In genomic region chr12:122752464-122753212, GRCh38 we compare ENCODE assay signal across 1 cellular context.
TF ChIP-seq lines count a peak whose summit lies in the region.

A gene with protein sequence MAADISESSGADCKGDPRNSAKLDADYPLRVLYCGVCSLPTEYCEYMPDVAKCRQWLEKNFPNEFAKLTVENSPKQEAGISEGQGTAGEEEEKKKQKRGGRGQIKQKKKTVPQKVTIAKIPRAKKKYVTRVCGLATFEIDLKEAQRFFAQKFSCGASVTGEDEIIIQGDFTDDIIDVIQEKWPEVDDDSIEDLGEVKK (plus strand): TSS chr12:122752824. CDS start chr12:122753702, 878 bp downstream.

TF ChIP-seq in HepG2, 621 proteins besides CTCF, POLR2A, EP300 and RAD21 (continued from another document and continues in another):
- TF ChIP-seq, protein P1, sequence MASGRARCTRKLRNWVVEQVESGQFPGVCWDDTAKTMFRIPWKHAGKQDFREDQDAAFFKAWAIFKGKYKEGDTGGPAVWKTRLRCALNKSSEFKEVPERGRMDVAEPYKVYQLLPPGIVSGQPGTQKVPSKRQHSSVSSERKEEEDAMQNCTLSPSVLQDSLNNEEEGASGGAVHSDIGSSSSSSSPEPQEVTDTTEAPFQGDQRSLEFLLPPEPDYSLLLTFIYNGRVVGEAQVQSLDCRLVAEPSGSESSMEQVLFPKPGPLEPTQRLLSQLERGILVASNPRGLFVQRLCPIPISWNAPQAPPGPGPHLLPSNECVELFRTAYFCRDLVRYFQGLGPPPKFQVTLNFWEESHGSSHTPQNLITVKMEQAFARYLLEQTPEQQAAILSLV (CRISPR knock-in tag; IDR thresholded peaks at IDR 0.05; ENCODE audit: borderline replicate concordance), result peak; percentile 92
- peak; percentile 65 for TF ChIP-seq PTBP1 (IDR thresholded peaks at IDR 0.05; ENCODE audit: low read depth, low read length, poor library complexity, severe bottlenecking)
- TF ChIP-seq, protein P2, sequence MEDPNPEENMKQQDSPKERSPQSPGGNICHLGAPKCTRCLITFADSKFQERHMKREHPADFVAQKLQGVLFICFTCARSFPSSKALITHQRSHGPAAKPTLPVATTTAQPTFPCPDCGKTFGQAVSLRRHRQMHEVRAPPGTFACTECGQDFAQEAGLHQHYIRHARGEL (CRISPR knock-in tag; IDR thresholded peaks at IDR 0.05), result no peak
- TF ChIP-seq, protein P3, sequence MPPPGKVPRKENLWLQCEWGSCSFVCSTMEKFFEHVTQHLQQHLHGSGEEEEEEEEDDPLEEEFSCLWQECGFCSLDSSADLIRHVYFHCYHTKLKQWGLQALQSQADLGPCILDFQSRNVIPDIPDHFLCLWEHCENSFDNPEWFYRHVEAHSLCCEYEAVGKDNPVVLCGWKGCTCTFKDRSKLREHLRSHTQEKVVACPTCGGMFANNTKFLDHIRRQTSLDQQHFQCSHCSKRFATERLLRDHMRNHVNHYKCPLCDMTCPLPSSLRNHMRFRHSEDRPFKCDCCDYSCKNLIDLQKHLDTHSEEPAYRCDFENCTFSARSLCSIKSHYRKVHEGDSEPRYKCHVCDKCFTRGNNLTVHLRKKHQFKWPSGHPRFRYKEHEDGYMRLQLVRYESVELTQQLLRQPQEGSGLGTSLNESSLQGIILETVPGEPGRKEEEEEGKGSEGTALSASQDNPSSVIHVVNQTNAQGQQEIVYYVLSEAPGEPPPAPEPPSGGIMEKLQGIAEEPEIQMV (CRISPR knock-in tag; IDR thresholded peaks at IDR 0.05; ENCODE audit: low read depth), result no peak; the same call in 1 of the 2 replicates
- TF ChIP-seq ZZZ3 (CRISPR knock-in tag; IDR thresholded peaks at IDR 0.05; ENCODE audit: borderline replicate concordance), result peak; percentile 81; the same call in 1 of the 2 replicates
- no peak for TF ChIP-seq ZFP1 (CRISPR knock-in tag; IDR thresholded peaks at IDR 0.05)
- TF ChIP-seq KDM2A (CRISPR knock-in tag; IDR thresholded peaks at IDR 0.05; ENCODE audit: borderline replicate concordance, low read depth), result peak; percentile 93
- TF ChIP-seq CREB3 (CRISPR knock-in tag; IDR thresholded peaks at IDR 0.05), result peak; percentile 91; the same call in 1 of the 2 replicates
- peak; percentile 91; the same call in 1 of the 2 replicates for TF ChIP-seq ZNF580 (CRISPR knock-in tag; IDR thresholded peaks at IDR 0.05; ENCODE audit: borderline replicate concordance, low read depth)
- TF ChIP-seq THRA (CRISPR knock-in tag; IDR thresholded peaks at IDR 0.05; ENCODE audit: borderline replicate concordance), result peak; percentile 74
- peak; percentile 96 for TF ChIP-seq POLR2G (IDR thresholded peaks at IDR 0.05; ENCODE audit: low read depth, low read length)
- no peak for TF ChIP-seq ADNP (CRISPR knock-in tag; IDR thresholded peaks at IDR 0.05)
- TF ChIP-seq CBX2 (IDR thresholded peaks at IDR 0.05; ENCODE audit: low read depth, low read length), result no peak
- TF ChIP-seq CBX2 (CRISPR knock-in tag; IDR thresholded peaks at IDR 0.05; ENCODE audit: low read depth), result no peak
- no peak; the same call in 1 of the 2 replicates for TF ChIP-seq ZNF20 (CRISPR knock-in tag; IDR thresholded peaks at IDR 0.05)
- TF ChIP-seq, protein P4, sequence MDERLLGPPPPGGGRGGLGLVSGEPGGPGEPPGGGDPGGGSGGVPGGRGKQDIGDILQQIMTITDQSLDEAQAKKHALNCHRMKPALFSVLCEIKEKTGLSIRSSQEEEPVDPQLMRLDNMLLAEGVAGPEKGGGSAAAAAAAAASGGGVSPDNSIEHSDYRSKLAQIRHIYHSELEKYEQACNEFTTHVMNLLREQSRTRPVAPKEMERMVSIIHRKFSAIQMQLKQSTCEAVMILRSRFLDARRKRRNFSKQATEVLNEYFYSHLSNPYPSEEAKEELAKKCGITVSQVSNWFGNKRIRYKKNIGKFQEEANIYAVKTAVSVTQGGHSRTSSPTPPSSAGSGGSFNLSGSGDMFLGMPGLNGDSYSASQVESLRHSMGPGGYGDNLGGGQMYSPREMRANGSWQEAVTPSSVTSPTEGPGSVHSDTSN (CRISPR knock-in tag; IDR thresholded peaks at IDR 0.05), result no peak
- TF ChIP-seq SUZ12 (IDR thresholded peaks at IDR 0.05; ENCODE audit: low read depth, low read length), result no peak
- peak; percentile 78; the same call in 1 of the 2 replicates for TF ChIP-seq RXRA (CRISPR knock-in tag; IDR thresholded peaks at IDR 0.05)
- peak; percentile 63; the same call in 1 of the 2 replicates for TF ChIP-seq AKNA (CRISPR knock-in tag; IDR thresholded peaks at IDR 0.05; ENCODE audit: borderline replicate concordance)
- TF ChIP-seq, protein P5, sequence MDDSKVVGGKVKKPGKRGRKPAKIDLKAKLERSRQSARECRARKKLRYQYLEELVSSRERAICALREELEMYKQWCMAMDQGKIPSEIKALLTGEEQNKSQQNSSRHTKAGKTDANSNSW (CRISPR knock-in tag; IDR thresholded peaks at IDR 0.05; ENCODE audit: borderline replicate concordance), result 0 out of 2 replicates have a peak, but pooled peaks have one; percentile 67
- peak; percentile 86 for TF ChIP-seq HOMEZ (CRISPR knock-in tag; IDR thresholded peaks at IDR 0.05; ENCODE audit: low read depth)
- TF ChIP-seq ETV6 (CRISPR knock-in tag; conservative IDR thresholded peaks at IDR 0.05), result peak; percentile 59; the same call in 1 of the 2 replicates
- peak; percentile 81 for TF ChIP-seq ZNF547 (CRISPR knock-in tag; IDR thresholded peaks at IDR 0.05)
- TF ChIP-seq, protein P6, sequence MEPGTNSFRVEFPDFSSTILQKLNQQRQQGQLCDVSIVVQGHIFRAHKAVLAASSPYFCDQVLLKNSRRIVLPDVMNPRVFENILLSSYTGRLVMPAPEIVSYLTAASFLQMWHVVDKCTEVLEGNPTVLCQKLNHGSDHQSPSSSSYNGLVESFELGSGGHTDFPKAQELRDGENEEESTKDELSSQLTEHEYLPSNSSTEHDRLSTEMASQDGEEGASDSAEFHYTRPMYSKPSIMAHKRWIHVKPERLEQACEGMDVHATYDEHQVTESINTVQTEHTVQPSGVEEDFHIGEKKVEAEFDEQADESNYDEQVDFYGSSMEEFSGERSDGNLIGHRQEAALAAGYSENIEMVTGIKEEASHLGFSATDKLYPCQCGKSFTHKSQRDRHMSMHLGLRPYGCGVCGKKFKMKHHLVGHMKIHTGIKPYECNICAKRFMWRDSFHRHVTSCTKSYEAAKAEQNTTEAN (CRISPR knock-in tag; conservative IDR thresholded peaks at IDR 0.05), result peak; percentile 59; the same call in 1 of the 2 replicates
- no peak for TF ChIP-seq ZMAT3 (CRISPR knock-in tag; conservative IDR thresholded peaks at IDR 0.05)
- no peak for TF ChIP-seq RAD51 (IDR thresholded peaks at IDR 0.05; ENCODE audit: borderline replicate concordance)
- peak; percentile 67; the same call in 1 of the 2 replicates for TF ChIP-seq ZNF264 (CRISPR knock-in tag; IDR thresholded peaks at IDR 0.05)
- TF ChIP-seq, protein P7, sequence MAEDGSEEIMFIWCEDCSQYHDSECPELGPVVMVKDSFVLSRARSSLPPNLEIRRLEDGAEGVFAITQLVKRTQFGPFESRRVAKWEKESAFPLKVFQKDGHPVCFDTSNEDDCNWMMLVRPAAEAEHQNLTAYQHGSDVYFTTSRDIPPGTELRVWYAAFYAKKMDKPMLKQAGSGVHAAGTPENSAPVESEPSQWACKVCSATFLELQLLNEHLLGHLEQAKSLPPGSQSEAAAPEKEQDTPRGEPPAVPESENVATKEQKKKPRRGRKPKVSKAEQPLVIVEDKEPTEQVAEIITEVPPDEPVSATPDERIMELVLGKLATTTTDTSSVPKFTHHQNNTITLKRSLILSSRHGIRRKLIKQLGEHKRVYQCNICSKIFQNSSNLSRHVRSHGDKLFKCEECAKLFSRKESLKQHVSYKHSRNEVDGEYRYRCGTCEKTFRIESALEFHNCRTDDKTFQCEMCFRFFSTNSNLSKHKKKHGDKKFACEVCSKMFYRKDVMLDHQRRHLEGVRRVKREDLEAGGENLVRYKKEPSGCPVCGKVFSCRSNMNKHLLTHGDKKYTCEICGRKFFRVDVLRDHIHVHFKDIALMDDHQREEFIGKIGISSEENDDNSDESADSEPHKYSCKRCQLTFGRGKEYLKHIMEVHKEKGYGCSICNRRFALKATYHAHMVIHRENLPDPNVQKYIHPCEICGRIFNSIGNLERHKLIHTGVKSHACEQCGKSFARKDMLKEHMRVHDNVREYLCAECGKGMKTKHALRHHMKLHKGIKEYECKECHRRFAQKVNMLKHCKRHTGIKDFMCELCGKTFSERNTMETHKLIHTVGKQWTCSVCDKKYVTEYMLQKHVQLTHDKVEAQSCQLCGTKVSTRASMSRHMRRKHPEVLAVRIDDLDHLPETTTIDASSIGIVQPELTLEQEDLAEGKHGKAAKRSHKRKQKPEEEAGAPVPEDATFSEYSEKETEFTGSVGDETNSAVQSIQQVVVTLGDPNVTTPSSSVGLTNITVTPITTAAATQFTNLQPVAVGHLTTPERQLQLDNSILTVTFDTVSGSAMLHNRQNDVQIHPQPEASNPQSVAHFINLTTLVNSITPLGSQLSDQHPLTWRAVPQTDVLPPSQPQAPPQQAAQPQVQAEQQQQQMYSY (CRISPR knock-in tag; IDR thresholded peaks at IDR 0.05), result no peak
- TF ChIP-seq, protein P8, sequence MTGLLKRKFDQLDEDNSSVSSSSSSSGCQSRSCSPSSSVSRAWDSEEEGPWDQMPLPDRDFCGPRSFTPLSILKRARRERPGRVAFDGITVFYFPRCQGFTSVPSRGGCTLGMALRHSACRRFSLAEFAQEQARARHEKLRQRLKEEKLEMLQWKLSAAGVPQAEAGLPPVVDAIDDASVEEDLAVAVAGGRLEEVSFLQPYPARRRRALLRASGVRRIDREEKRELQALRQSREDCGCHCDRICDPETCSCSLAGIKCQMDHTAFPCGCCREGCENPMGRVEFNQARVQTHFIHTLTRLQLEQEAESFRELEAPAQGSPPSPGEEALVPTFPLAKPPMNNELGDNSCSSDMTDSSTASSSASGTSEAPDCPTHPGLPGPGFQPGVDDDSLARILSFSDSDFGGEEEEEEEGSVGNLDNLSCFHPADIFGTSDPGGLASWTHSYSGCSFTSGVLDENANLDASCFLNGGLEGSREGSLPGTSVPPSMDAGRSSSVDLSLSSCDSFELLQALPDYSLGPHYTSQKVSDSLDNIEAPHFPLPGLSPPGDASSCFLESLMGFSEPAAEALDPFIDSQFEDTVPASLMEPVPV (CRISPR knock-in tag; IDR thresholded peaks at IDR 0.05), result peak; percentile 84
- TF ChIP-seq NR2F1 (CRISPR knock-in tag; IDR thresholded peaks at IDR 0.05), result no peak
- peak; percentile 83; the same call in 1 of the 2 replicates for TF ChIP-seq MIER3 (CRISPR knock-in tag; IDR thresholded peaks at IDR 0.05; ENCODE audit: borderline replicate concordance)
- TF ChIP-seq NFIC (IDR thresholded peaks at IDR 0.05; ENCODE audit: low read length), result no peak
- TF ChIP-seq FOXA1 (IDR thresholded peaks at IDR 0.05), result no peak
- peak; percentile 61 for TF ChIP-seq FOXA1 (CRISPR knock-in tag; IDR thresholded peaks at IDR 0.05)
- peak; percentile 65; the same call in 1 of the 2 replicates for TF ChIP-seq EED (CRISPR knock-in tag; IDR thresholded peaks at IDR 0.05)
